ENCODE assay signal across 1 cellular context in the genomic region with DNA sequence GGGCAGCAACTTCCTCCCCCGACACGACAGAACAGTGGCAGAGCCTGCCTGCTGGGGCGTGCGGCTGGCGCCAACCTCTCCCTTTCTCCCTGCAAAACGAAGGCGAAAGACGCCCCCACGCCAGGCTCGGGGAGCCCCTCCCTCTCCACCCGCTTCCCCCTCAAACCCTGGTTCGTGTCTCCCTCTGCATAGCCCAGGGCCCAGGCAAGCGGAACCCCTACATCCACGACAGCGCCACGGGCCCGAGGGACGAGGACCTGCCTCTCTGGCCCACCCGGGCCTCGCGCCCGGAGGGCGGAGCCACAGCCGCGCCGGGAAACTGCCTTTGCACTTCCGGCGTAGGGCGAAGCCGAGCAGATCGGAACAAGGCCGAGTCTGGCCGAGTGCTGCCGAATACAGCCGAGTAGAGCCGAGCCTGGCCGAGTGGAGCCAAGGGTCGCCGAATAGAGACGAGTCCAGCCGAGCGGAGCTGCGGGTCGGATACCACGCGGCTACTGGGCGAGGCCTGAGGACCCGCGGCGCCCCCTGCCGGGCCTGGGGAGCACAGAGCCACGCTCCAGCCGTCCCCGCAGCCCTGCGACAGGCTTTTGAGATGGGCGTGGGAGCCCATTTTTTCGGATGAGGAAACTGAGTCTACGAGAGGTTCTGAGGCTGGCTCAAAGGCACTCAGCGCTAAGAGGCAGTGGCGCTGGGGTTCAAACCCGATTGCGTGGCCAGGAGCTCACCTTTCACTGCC.
TF ChIP-seq lines count a peak whose summit lies in the region.

No MANE protein-coding gene starts in this region.

TF ChIP-seq in K562, 482 proteins besides CTCF, POLR2A, EP300 and RAD21 (continued from another document):
- TF ChIP-seq, protein P1, sequence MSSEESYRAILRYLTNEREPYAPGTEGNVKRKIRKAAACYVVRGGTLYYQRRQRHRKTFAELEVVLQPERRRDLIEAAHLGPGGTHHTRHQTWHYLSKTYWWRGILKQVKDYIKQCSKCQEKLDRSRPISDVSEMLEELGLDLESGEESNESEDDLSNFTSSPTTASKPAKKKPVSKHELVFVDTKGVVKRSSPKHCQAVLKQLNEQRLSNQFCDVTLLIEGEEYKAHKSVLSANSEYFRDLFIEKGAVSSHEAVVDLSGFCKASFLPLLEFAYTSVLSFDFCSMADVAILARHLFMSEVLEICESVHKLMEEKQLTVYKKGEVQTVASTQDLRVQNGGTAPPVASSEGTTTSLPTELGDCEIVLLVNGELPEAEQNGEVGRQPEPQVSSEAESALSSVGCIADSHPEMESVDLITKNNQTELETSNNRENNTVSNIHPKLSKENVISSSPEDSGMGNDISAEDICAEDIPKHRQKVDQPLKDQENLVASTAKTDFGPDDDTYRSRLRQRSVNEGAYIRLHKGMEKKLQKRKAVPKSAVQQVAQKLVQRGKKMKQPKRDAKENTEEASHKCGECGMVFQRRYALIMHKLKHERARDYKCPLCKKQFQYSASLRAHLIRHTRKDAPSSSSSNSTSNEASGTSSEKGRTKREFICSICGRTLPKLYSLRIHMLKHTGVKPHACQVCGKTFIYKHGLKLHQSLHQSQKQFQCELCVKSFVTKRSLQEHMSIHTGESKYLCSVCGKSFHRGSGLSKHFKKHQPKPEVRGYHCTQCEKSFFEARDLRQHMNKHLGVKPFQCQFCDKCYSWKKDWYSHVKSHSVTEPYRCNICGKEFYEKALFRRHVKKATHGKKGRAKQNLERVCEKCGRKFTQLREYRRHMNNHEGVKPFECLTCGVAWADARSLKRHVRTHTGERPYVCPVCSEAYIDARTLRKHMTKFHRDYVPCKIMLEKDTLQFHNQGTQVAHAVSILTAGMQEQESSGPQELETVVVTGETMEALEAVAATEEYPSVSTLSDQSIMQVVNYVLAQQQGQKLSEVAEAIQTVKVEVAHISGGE (CRISPR knock-in tag; IDR thresholded peaks at IDR 0.05), result peak in 2 of 3 experiments; percentile 30 to 76; a peak in 3 of 6 replicates
- TF ChIP-seq ATF1 (CRISPR knock-in tag; IDR thresholded peaks at IDR 0.05) (no peak), ATF1 (tag; IDR thresholded peaks at IDR 0.05) (peak; percentile 67), GABPB2 (CRISPR knock-in tag; conservative IDR thresholded peaks at IDR 0.05) (no peak), HDAC1 (IDR thresholded peaks at IDR 0.05) (peak in 1 of 2 experiments; percentile 52; a peak in 2 of 4 replicates), RBBP5 (IDR thresholded peaks at IDR 0.05; ENCODE audit: borderline replicate concordance, insufficient read depth, low read length, poor library complexity, severe bottlenecking) (peak; percentile 44), FIP1L1 (IDR thresholded peaks at IDR 0.05; ENCODE audit: low read depth, low read length, poor library complexity, severe bottlenecking) (peak; percentile 46), MYC (IDR thresholded peaks at IDR 0.05; ENCODE audit: low read depth, low read length) (peak; percentile 94), MYC (CRISPR knock-in tag; IDR thresholded peaks at IDR 0.05; ENCODE audit: borderline replicate concordance, low read depth) (peak; percentile 26; the same call in 1 of the 2 replicates), FOXK2 (conservative IDR thresholded peaks at IDR 0.05 in 1 of 2, IDR thresholded peaks at IDR 0.05 in 1 of 2; ENCODE audit: low read depth in 2 of 2) (no peak), TARDBP (IDR thresholded peaks at IDR 0.05) (0 out of 2 replicates have a peak, but pooled peaks have one; percentile 29)
- TF ChIP-seq, protein P2, sequence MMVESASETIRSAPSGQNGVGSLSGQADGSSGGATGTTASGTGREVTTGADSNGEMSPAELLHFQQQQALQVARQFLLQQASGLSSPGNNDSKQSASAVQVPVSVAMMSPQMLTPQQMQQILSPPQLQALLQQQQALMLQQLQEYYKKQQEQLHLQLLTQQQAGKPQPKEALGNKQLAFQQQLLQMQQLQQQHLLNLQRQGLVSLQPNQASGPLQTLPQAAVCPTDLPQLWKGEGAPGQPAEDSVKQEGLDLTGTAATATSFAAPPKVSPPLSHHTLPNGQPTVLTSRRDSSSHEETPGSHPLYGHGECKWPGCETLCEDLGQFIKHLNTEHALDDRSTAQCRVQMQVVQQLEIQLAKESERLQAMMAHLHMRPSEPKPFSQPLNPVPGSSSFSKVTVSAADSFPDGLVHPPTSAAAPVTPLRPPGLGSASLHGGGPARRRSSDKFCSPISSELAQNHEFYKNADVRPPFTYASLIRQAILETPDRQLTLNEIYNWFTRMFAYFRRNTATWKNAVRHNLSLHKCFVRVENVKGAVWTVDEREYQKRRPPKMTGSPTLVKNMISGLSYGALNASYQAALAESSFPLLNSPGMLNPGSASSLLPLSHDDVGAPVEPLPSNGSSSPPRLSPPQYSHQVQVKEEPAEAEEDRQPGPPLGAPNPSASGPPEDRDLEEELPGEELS (CRISPR knock-in tag; IDR thresholded peaks at IDR 0.05; ENCODE audit: borderline replicate concordance), result 0 out of 2 replicates have a peak, but pooled peaks have one; percentile 56
- TF ChIP-seq, protein P3, sequence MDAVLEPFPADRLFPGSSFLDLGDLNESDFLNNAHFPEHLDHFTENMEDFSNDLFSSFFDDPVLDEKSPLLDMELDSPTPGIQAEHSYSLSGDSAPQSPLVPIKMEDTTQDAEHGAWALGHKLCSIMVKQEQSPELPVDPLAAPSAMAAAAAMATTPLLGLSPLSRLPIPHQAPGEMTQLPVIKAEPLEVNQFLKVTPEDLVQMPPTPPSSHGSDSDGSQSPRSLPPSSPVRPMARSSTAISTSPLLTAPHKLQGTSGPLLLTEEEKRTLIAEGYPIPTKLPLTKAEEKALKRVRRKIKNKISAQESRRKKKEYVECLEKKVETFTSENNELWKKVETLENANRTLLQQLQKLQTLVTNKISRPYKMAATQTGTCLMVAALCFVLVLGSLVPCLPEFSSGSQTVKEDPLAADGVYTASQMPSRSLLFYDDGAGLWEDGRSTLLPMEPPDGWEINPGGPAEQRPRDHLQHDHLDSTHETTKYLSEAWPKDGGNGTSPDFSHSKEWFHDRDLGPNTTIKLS (IDR thresholded peaks at IDR 0.05; ENCODE audit: borderline replicate concordance, low read depth), result peak; percentile 66
- TF ChIP-seq, protein P4, sequence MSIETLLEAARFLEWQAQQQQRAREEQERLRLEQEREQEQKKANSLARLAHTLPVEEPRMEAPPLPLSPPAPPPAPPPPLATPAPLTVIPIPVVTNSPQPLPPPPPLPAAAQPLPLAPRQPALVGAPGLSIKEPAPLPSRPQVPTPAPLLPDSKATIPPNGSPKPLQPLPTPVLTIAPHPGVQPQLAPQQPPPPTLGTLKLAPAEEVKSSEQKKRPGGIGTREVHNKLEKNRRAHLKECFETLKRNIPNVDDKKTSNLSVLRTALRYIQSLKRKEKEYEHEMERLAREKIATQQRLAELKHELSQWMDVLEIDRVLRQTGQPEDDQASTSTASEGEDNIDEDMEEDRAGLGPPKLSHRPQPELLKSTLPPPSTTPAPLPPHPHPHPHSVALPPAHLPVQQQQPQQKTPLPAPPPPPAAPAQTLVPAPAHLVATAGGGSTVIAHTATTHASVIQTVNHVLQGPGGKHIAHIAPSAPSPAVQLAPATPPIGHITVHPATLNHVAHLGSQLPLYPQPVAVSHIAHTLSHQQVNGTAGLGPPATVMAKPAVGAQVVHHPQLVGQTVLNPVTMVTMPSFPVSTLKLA (conservative IDR thresholded peaks at IDR 0.05), result peak; percentile 57 to 82
- TF ChIP-seq, protein P5, sequence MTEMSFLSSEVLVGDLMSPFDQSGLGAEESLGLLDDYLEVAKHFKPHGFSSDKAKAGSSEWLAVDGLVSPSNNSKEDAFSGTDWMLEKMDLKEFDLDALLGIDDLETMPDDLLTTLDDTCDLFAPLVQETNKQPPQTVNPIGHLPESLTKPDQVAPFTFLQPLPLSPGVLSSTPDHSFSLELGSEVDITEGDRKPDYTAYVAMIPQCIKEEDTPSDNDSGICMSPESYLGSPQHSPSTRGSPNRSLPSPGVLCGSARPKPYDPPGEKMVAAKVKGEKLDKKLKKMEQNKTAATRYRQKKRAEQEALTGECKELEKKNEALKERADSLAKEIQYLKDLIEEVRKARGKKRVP (CRISPR knock-in tag; IDR thresholded peaks at IDR 0.05), result 0 out of 2 replicates have a peak, but pooled peaks have one; percentile 25
- TF ChIP-seq, protein P6, sequence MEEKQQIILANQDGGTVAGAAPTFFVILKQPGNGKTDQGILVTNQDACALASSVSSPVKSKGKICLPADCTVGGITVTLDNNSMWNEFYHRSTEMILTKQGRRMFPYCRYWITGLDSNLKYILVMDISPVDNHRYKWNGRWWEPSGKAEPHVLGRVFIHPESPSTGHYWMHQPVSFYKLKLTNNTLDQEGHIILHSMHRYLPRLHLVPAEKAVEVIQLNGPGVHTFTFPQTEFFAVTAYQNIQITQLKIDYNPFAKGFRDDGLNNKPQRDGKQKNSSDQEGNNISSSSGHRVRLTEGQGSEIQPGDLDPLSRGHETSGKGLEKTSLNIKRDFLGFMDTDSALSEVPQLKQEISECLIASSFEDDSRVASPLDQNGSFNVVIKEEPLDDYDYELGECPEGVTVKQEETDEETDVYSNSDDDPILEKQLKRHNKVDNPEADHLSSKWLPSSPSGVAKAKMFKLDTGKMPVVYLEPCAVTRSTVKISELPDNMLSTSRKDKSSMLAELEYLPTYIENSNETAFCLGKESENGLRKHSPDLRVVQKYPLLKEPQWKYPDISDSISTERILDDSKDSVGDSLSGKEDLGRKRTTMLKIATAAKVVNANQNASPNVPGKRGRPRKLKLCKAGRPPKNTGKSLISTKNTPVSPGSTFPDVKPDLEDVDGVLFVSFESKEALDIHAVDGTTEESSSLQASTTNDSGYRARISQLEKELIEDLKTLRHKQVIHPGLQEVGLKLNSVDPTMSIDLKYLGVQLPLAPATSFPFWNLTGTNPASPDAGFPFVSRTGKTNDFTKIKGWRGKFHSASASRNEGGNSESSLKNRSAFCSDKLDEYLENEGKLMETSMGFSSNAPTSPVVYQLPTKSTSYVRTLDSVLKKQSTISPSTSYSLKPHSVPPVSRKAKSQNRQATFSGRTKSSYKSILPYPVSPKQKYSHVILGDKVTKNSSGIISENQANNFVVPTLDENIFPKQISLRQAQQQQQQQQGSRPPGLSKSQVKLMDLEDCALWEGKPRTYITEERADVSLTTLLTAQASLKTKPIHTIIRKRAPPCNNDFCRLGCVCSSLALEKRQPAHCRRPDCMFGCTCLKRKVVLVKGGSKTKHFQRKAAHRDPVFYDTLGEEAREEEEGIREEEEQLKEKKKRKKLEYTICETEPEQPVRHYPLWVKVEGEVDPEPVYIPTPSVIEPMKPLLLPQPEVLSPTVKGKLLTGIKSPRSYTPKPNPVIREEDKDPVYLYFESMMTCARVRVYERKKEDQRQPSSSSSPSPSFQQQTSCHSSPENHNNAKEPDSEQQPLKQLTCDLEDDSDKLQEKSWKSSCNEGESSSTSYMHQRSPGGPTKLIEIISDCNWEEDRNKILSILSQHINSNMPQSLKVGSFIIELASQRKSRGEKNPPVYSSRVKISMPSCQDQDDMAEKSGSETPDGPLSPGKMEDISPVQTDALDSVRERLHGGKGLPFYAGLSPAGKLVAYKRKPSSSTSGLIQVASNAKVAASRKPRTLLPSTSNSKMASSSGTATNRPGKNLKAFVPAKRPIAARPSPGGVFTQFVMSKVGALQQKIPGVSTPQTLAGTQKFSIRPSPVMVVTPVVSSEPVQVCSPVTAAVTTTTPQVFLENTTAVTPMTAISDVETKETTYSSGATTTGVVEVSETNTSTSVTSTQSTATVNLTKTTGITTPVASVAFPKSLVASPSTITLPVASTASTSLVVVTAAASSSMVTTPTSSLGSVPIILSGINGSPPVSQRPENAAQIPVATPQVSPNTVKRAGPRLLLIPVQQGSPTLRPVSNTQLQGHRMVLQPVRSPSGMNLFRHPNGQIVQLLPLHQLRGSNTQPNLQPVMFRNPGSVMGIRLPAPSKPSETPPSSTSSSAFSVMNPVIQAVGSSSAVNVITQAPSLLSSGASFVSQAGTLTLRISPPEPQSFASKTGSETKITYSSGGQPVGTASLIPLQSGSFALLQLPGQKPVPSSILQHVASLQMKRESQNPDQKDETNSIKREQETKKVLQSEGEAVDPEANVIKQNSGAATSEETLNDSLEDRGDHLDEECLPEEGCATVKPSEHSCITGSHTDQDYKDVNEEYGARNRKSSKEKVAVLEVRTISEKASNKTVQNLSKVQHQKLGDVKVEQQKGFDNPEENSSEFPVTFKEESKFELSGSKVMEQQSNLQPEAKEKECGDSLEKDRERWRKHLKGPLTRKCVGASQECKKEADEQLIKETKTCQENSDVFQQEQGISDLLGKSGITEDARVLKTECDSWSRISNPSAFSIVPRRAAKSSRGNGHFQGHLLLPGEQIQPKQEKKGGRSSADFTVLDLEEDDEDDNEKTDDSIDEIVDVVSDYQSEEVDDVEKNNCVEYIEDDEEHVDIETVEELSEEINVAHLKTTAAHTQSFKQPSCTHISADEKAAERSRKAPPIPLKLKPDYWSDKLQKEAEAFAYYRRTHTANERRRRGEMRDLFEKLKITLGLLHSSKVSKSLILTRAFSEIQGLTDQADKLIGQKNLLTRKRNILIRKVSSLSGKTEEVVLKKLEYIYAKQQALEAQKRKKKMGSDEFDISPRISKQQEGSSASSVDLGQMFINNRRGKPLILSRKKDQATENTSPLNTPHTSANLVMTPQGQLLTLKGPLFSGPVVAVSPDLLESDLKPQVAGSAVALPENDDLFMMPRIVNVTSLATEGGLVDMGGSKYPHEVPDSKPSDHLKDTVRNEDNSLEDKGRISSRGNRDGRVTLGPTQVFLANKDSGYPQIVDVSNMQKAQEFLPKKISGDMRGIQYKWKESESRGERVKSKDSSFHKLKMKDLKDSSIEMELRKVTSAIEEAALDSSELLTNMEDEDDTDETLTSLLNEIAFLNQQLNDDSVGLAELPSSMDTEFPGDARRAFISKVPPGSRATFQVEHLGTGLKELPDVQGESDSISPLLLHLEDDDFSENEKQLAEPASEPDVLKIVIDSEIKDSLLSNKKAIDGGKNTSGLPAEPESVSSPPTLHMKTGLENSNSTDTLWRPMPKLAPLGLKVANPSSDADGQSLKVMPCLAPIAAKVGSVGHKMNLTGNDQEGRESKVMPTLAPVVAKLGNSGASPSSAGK (IDR thresholded peaks at IDR 0.05), result peak; percentile 90
